Comparison of ENCODE assay signal across 20 cellular contexts in genomic region chr13:44816701-44817684, GRCh38.
DNase-seq lines count a peak whose midpoint lies in the region; ATAC-seq, FAIRE-seq and TF ChIP-seq lines count a peak whose summit lies in the region.
"Had no signal": no experiment of that assay in that cellular context is flagged by ENCODE, and none has a peak within 500 bp of the region (broad histone marks: within the 10 kb centered on the region; RNA-seq: fewer than 3 reads in every experiment).

No MANE protein-coding gene starts in this region.

- H3K4ac ChIP-seq in H1 (replicated peaks; ENCODE audit: insufficient read length, low read depth, low read length) = no peak overlapping the region

- DNase-seq in ELR (ENCODE audit: low read depth) (peak; percentile 86), M059J (ENCODE audit: low read depth) (peak; percentile 87), H1 (ENCODE audit: low read depth in 1 of 2, low spot score in 2 of 2) (no peak), mucosa of descending colon (no peak), middle frontal gyrus (ENCODE audit: extremely low spot score, low spot score) (no peak), GF-D8 (lab: John Stamatoyannopoulos, UW) (no peak), sciatic nerve (ENCODE audit: low spot score) (no peak)
- no peak for DNase-seq in activated naive CD4-positive, alpha-beta T cell treated with anti-CD3 and anti-CD28 coated beads, Interleukin-2, amount 50 U/mL, for 72 hours (ENCODE audit: low spot score in 2 of 2)
- DNase-seq: activated gamma-delta T cell treated with Interleukin-2 at 50 U/mL for 16 hours; CD8-positive, alpha-beta T cell; hypothalamus; NCI-H1930; NCI-H774; SHP77 treated with DMSO at 0.1 percent for 48 hours; spleen had no signal

- TF ChIP-seq RAD21 in H1 (IDR thresholded peaks at IDR 0.05 in 1 of 2, conservative IDR thresholded peaks at IDR 0.05 in 1 of 2; ENCODE audit: low read depth in 2 of 2, low read length in 2 of 2) = no peak

- no peak overlapping the region for H2AFZ ChIP-seq in H1 (ENCODE audit: low read length)

- H2BK15ac ChIP-seq in H1 (ENCODE audit: low read length) = no peak overlapping the region

- 74% methylated on average over 7 of the region's 7 CpGs; no CpG with 5 or more reads in 1 of the 2 experiments for WGBS in H1 (ENCODE audit: extremely low coverage in 1 of 2, insufficient coverage in 1 of 2, insufficient read length in 1 of 2, insufficient replicate concordance in 2 of 2, low coverage in 1 of 2, low lambda C conversion rate in 2 of 2, missing lambda C conversion rate in 1 of 2), 2 experiments

- no peak overlapping the region for H3K27ac Mint-ChIP-seq in activated naive CD4-positive, alpha-beta T cell treated with anti-CD3 and anti-CD28 coated beads, Interleukin-2, amount 50 U/mL, for 72 hours
- H3K27ac Mint-ChIP-seq: CD8-positive, alpha-beta T cell had no signal

- no peak overlapping the region for H3K56ac ChIP-seq in H1 (replicated peaks; ENCODE audit: insufficient read length, low read depth, low read length)

- H3K4me1 ChIP-seq in H1 (replicated peaks in 1 of 4; ENCODE audit: control insufficient read depth in 3 of 4, insufficient read depth in 4 of 4, low read length in 3 of 4) (peaks cover 2 to 16% (median 12%) of the 10 kb centered on the region in 4 experiments), mucosa of descending colon (ENCODE audit: low read depth) (peaks cover 6% of the 10 kb centered on the region)

- no peak overlapping the region for H3K4me3 ChIP-seq in H1 (ENCODE audit: extremely low read depth in 1 of 4, insufficient read depth in 2 of 4, low read depth in 3 of 4, low read length in 4 of 4)
- no peak overlapping the region for H3K4me3 ChIP-seq in mucosa of descending colon
- H3K4me3 ChIP-seq: cardiac muscle cell, lung, spleen had no signal

- FAIRE-seq in H1 (lab: Jason Lieb, UNC) = no peak
- FAIRE-seq: endometrium, TTC549 had no signal

- no peak for TF ChIP-seq CTCF in H1 (IDR thresholded peaks at IDR 0.05; ENCODE audit: control extremely low read depth in 1 of 3, insufficient read depth in 1 of 3, low read depth in 1 of 3, low read length in 3 of 3)
- TF ChIP-seq CTCF in mucosa of descending colon (IDR thresholded peaks at IDR 0.05) = no peak

- no peaks in the 10 kb centered on the region for H4K20me1 ChIP-seq in H1 (replicated peaks in 1 of 2; ENCODE audit: control insufficient read depth in 1 of 2, insufficient read depth in 2 of 2, low read length in 2 of 2)

- H3K9me3 ChIP-seq in H1 (ENCODE audit: insufficient read depth in 2 of 2, low read depth in 1 of 2, low read length in 1 of 2) (no peaks in the 10 kb centered on the region), mucosa of descending colon (no peaks in the 10 kb centered on the region)
- H3K9me3 ChIP-seq: spleen had no signal

- peak; percentile 32 for ATAC-seq in mucosa of descending colon
- ATAC-seq in activated naive CD4-positive, alpha-beta T cell treated with anti-CD3 and anti-CD28 coated beads, Interleukin-2, amount 50 U/mL, for 72 hours = no peak
- no peak for ATAC-seq in sciatic nerve
- ATAC-seq: CD8-positive, alpha-beta T cell had no signal

- H3K36me3 ChIP-seq in H1 (ENCODE audit: control insufficient read depth in 2 of 4, insufficient read depth in 4 of 4, low read length in 3 of 4) = no peaks in the 10 kb centered on the region
- H3K36me3 ChIP-seq in mucosa of descending colon (ENCODE audit: low read depth) = no peaks in the 10 kb centered on the region
- H3K36me3 ChIP-seq: cardiac muscle cell, spleen had no signal

- H3K79me2 ChIP-seq in H1 (ENCODE audit: control insufficient read depth in 1 of 2, insufficient read depth in 2 of 2, low read length in 2 of 2) = no peaks in the 10 kb centered on the region

- no peak overlapping the region for H2BK120ac ChIP-seq in H1 (replicated peaks; ENCODE audit: low read depth, low read length)

- H4K8ac ChIP-seq in H1 (ENCODE audit: extremely low read depth, insufficient read depth, low read length) = no peak overlapping the region

- no peak overlapping the region for H4K5ac ChIP-seq in H1 (ENCODE audit: insufficient read length, low read depth, low read length)

- H3K36me3 Mint-ChIP-seq in activated naive CD4-positive, alpha-beta T cell treated with anti-CD3 and anti-CD28 coated beads, Interleukin-2, amount 50 U/mL, for 72 hours = peaks cover 0 to 6% of the 10 kb centered on the region in 2 donors
- H3K36me3 Mint-ChIP-seq: CD8-positive, alpha-beta T cell had no signal

- H3K27me3 ChIP-seq in H1 (replicated peaks in 1 of 4; ENCODE audit: control insufficient read depth in 3 of 4, extremely low read depth in 1 of 4, insufficient read depth in 3 of 4, low read length in 3 of 4) = no peaks in the 10 kb centered on the region
- H3K27me3 ChIP-seq: cardiac muscle cell had no signal

- no peak overlapping the region for H3K27ac ChIP-seq in H1 (ENCODE audit: low read depth, low read length)
- H3K27ac ChIP-seq: cardiac muscle cell, spleen had no signal

- H3K4me2 ChIP-seq in H1 (ENCODE audit: insufficient read depth in 1 of 2, low read depth in 2 of 2, low read length in 2 of 2) = no peak overlapping the region

- intact Hi-C loops in mucosa of descending colon (cut with DNase I, micrococcal nuclease) = no loop called here
- intact Hi-C loops in sciatic nerve (cut with DNase I) = no loop called here

- H2BK12ac ChIP-seq in H1 (ENCODE audit: low read depth, low read length) = no peak overlapping the region

- H3K9ac ChIP-seq in H1 (replicated peaks in 1 of 4; ENCODE audit: extremely low read depth in 1 of 4, low read depth in 3 of 4, low read length in 3 of 4) = no peak overlapping the region
- H3K9ac ChIP-seq: KMS-11 had no signal

- H4K91ac ChIP-seq in H1 (replicated peaks; ENCODE audit: insufficient read length, low read length) = no peak overlapping the region

- no peak overlapping the region; the same call in 1 of the 2 replicates for H3K18ac ChIP-seq in H1 (ENCODE audit: extremely low read depth, low read length)

- H2BK5ac ChIP-seq in H1 (ENCODE audit: low read depth, low read length) = no peak overlapping the region

- H3K23me2 ChIP-seq in H1 (ENCODE audit: low read depth, low read length) = no peaks in the 10 kb centered on the region

- H2AK5ac ChIP-seq in H1 (ENCODE audit: low read depth, low read length) = no peak overlapping the region

- no peak for TF ChIP-seq EP300 in H1 (IDR thresholded peaks at IDR 0.05; ENCODE audit: borderline replicate concordance in 1 of 2, low read depth in 2 of 2, low read length in 2 of 2)

- H3K79me1 ChIP-seq in H1 (ENCODE audit: low read depth, low read length) = no peaks in the 10 kb centered on the region

- H3K9me3 Mint-ChIP-seq in activated naive CD4-positive, alpha-beta T cell treated with anti-CD3 and anti-CD28 coated beads, Interleukin-2, amount 50 U/mL, for 72 hours = peaks cover 3 to 4% of the 10 kb centered on the region in 2 donors
- H3K9me3 Mint-ChIP-seq: CD8-positive, alpha-beta T cell had no signal

- no peak overlapping the region for H3K23ac ChIP-seq in H1 (ENCODE audit: insufficient read length)

- CTCF ChIA-PET in H1 (lab: Charles Lee; ENCODE audit: partially characterized antibody) = interaction anchor here (0.7 to 3.4 kb wide), 11 partner anchors 8 to 399 kb away, joined by 3 to 21 read pairs (median 3); partner anchors contain the start of gene TSC22D1

- H2BK20ac ChIP-seq in H1 (ENCODE audit: low read length) = 0 out of 2 replicates have a peak overlapping the region, but pooled peaks have one; percentile 8

- no peak for TF ChIP-seq POLR2A in H1 (IDR thresholded peaks at IDR 0.05; ENCODE audit: control extremely low read depth in 1 of 2, low read depth in 2 of 2, low read length in 2 of 2)

- H3K14ac ChIP-seq in H1 (ENCODE audit: insufficient read length) = no peak overlapping the region

- POLR2A ChIA-PET in H1 (lab: Charles Lee; ENCODE audit: partially characterized antibody) = interaction anchor here (0.9 to 1.1 kb wide), 2 partner anchors 38 to 239 kb away, joined by 5 read pairs; no protein-coding TSS in a partner anchor

TF ChIP-seq in H1, 55 proteins besides CTCF, POLR2A, EP300 and RAD21 (continues in another document):
- TF ChIP-seq RXRA (IDR thresholded peaks at IDR 0.05; ENCODE audit: insufficient read depth, low read depth, low read length) = no peak
- TF ChIP-seq RNF2 (IDR thresholded peaks at IDR 0.05; ENCODE audit: borderline replicate concordance, low read depth, low read length, missing control alignments, poor library complexity, severe bottlenecking) = no peak
- no peak for TF ChIP-seq ATF2 (IDR thresholded peaks at IDR 0.05; ENCODE audit: low read length)
- TF ChIP-seq PHF8 (conservative IDR thresholded peaks at IDR 0.05; ENCODE audit: low read depth, low read length) = no peak
- TF ChIP-seq EGR1 (IDR thresholded peaks at IDR 0.05; ENCODE audit: borderline replicate concordance, low read depth, low read length) = no peak
- TF ChIP-seq FOSL1 (IDR thresholded peaks at IDR 0.05; ENCODE audit: insufficient read depth, low read depth, low read length) = no peak
- TF ChIP-seq SRF (IDR thresholded peaks at IDR 0.05; ENCODE audit: low read depth, low read length) = no peak
- TF ChIP-seq, protein P1, sequence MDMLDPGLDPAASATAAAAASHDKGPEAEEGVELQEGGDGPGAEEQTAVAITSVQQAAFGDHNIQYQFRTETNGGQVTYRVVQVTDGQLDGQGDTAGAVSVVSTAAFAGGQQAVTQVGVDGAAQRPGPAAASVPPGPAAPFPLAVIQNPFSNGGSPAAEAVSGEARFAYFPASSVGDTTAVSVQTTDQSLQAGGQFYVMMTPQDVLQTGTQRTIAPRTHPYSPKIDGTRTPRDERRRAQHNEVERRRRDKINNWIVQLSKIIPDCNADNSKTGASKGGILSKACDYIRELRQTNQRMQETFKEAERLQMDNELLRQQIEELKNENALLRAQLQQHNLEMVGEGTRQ (IDR thresholded peaks at IDR 0.05; ENCODE audit: low read length) = no peak
- TF ChIP-seq CHD2 (IDR thresholded peaks at IDR 0.05; ENCODE audit: low read length) = no peak
- TF ChIP-seq SP4 (IDR thresholded peaks at IDR 0.05; ENCODE audit: low read length) = no peak
- TF ChIP-seq SIRT6 (IDR thresholded peaks at IDR 0.05; ENCODE audit: low read length) = no peak
- no peak for TF ChIP-seq CEBPB (IDR thresholded peaks at IDR 0.05; ENCODE audit: low read depth, low read length)
- no peak for TF ChIP-seq KDM5A (IDR thresholded peaks at IDR 0.05; ENCODE audit: low read length)

Comparison
In these comparisons a context has a peak if more than half of its experiments do, and no peak if none do; other contexts are left out.
1. DNase-seq: peak in ELR (single experiment) and M059J (single experiment); none in H1 (0 of 2), mucosa of descending colon (0 of 3), middle frontal gyrus (single experiment), activated naive CD4-positive, alpha-beta T cell treated with anti-CD3 and anti-CD28 coated beads, Interleukin-2, amount 50 U/mL, for 72 hours (0 of 2), GF-D8 (single experiment) and sciatic nerve (single experiment).